ENCODE assay signal across 2 cellular contexts in genomic region chr4:185005209-185005819, GRCh38.
TF ChIP-seq lines count a peak whose summit lies in the region.

No MANE protein-coding gene starts in this region.

TF ChIP-seq in HEK293, 187 proteins besides CTCF, POLR2A, EP300 and RAD21 (continues in another document):
- TF ChIP-seq ZNF518A (tag by site-specific recombination; conservative IDR thresholded peaks at IDR 0.05; ENCODE audit: low read depth) (no peak), ZBTB17 (tag by site-specific recombination; IDR thresholded peaks at IDR 0.05) (0 out of 2 replicates have a peak, but pooled peaks have one; percentile 16), BCL6B (tag by site-specific recombination; IDR thresholded peaks at IDR 0.05) (no peak), ZNF280C (tag by site-specific recombination; IDR thresholded peaks at IDR 0.05) (no peak), ZNF704 (tag by site-specific recombination; IDR thresholded peaks at IDR 0.05) (no peak), TCF7L2 (IDR thresholded peaks at IDR 0.05; ENCODE audit: borderline replicate concordance, low read depth, low read length) (no peak), KLF7 (tag by site-specific recombination; IDR thresholded peaks at IDR 0.05; ENCODE audit: borderline replicate concordance) (no peak), OSR2 (tag by site-specific recombination; IDR thresholded peaks at IDR 0.05) (no peak), ZNF660 (tag by site-specific recombination; IDR thresholded peaks at IDR 0.05) (peak; percentile 94), SP3 (tag by site-specific recombination; IDR thresholded peaks at IDR 0.05) (peak; percentile 23; the same call in 1 of the 2 replicates), PRDM4 (tag by site-specific recombination; IDR thresholded peaks at IDR 0.05) (peak; percentile 63; the same call in 1 of the 2 replicates), ZNF16 (tag by site-specific recombination; IDR thresholded peaks at IDR 0.05; ENCODE audit: low read depth) (no peak), ZNF37A (tag by site-specific recombination; IDR thresholded peaks at IDR 0.05) (no peak)

TF ChIP-seq in SK-N-SH treated with all-trans-retinoic acid at 6 μM for 48 hours, 23 proteins besides CTCF, POLR2A, EP300 and RAD21 (continued from another document):
- no peak for TF ChIP-seq CREB5 (CRISPR knock-in tag; IDR thresholded peaks at IDR 0.05; ENCODE audit: low read depth)
- no peak for TF ChIP-seq ZC3H10 (CRISPR knock-in tag; IDR thresholded peaks at IDR 0.05)
- no peak for TF ChIP-seq POU6F1 (CRISPR knock-in tag; IDR thresholded peaks at IDR 0.05; ENCODE audit: borderline replicate concordance, low read depth)
- TF ChIP-seq BACH2 (CRISPR knock-in tag; IDR thresholded peaks at IDR 0.05; ENCODE audit: borderline replicate concordance), result no peak
- no peak for TF ChIP-seq ZFP30 (CRISPR knock-in tag; IDR thresholded peaks at IDR 0.05)
- no peak for TF ChIP-seq SNAI2 (CRISPR knock-in tag; IDR thresholded peaks at IDR 0.05)
- no peak for TF ChIP-seq ESRRG (CRISPR knock-in tag; IDR thresholded peaks at IDR 0.05)
- no peak for TF ChIP-seq ZNF70 (CRISPR knock-in tag; IDR thresholded peaks at IDR 0.05)
- TF ChIP-seq CSDC2 (CRISPR knock-in tag; IDR thresholded peaks at IDR 0.05), result no peak
- TF ChIP-seq ISL1 (CRISPR knock-in tag; IDR thresholded peaks at IDR 0.05), result no peak
- TF ChIP-seq ZFP3 (CRISPR knock-in tag; IDR thresholded peaks at IDR 0.05), result no peak
